9 cellular contexts compared by ENCODE assay signal in the genomic region with DNA sequence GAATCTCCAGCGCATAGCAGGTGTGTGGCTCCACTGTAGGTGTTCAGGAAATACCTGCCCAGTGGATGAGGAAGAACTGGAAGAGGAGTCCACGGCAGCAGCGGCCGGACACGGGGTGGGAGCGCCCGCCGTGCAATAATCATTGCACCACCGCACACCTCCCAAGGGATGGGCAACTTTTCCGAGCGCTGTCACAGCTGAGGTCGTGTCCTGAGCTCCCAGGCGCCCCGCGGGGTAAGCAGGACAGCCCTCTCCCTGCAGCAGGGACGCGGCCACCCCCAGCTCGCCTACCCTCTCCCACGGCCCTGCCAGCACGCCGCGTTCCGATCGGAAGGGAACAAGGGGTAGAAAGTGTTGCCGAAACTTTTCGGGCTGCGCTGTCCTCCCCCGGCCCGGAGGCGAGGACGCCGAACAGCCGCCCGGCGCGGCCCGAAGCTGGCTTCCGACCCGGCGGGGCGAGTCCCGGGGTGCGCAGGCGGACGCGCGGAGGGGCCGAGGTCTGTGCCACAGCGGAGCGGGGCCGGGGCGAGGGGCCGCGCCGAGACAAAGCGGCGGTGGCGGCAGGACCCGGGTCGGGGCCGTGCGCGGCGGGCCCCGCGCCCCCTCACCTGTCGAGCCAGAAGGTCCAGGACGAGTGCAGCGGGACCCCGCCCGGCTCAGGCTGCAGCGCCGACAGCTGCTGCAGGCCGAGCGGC. TPM values are rescaled to one million over a fixed set of nuclear protein-coding genes. Genes with fewer than 3 reads are reported as not detected.
DNase-seq lines count a peak whose midpoint lies in the region; ATAC-seq and TF ChIP-seq lines count a peak whose summit lies in the region.
"Had no signal": no experiment of that assay in that cellular context is flagged by ENCODE, and none has a peak within 500 bp of the region (broad histone marks: within the 10 kb centered on the region; RNA-seq: fewer than 3 reads in every experiment).

No MANE protein-coding gene starts in this region.

- 0 to 17% methylated on average over 1 to 48 of the region's 75 CpGs for WGBS in transverse colon (ENCODE audit: low coverage in 1 of 2), 2 donors

- intact Hi-C loops in activated CD4-positive, alpha-beta T cell treated with anti-CD3 and anti-CD28 coated beads, Interleukin-2, amount 10 ng/mL, durations not matched to agents 24 days and 14 days (cut with micrococcal nuclease): loop anchor here (1.0 to 10.0 kb wide), 11 partner anchors 148 to 1305 kb away; a partner anchor contains a TSS
- intact Hi-C loops in transverse colon (cut with DNase I; ENCODE audit: low total_unique reads): loop anchor here (10.0 kb wide), 1 partner anchor 1100 kb away; no protein-coding TSS in a partner anchor

- H3K27me3 ChIP-seq in transverse colon: no peaks in the 10 kb centered on the region

- H3K9me3 ChIP-seq in transverse colon: no peaks in the 10 kb centered on the region

- H3K27ac Mint-ChIP-seq in activated CD4-positive, alpha-beta T cell treated with anti-CD3 and anti-CD28 coated beads, Interleukin-2, amount 10 ng/mL, durations not matched to agents 24 days and 14 days: peak overlapping the region; percentile 86

- H3K27me3 Mint-ChIP-seq in activated CD4-positive, alpha-beta T cell treated with anti-CD3 and anti-CD28 coated beads, Interleukin-2, amount 10 ng/mL, durations not matched to agents 24 days and 14 days: no peaks in the 10 kb centered on the region

- ATAC-seq in GM18907 (IDR thresholded peaks at IDR 0.05; ENCODE audit: unreplicated experiment): peak; percentile 59
- ATAC-seq in HG03565 (IDR thresholded peaks at IDR 0.05; ENCODE audit: unreplicated experiment): peak; percentile 32

- no peaks in the 10 kb centered on the region for H3K36me3 ChIP-seq in transverse colon

- H3K4me3 Mint-ChIP-seq in activated CD4-positive, alpha-beta T cell treated with anti-CD3 and anti-CD28 coated beads, Interleukin-2, amount 10 ng/mL, durations not matched to agents 24 days and 14 days: peak overlapping the region; percentile 85

- H3K36me3 Mint-ChIP-seq in activated CD4-positive, alpha-beta T cell treated with anti-CD3 and anti-CD28 coated beads, Interleukin-2, amount 10 ng/mL, durations not matched to agents 24 days and 14 days (ENCODE audit: low read depth): peaks cover 10% of the 10 kb centered on the region

- H3K4me3 ChIP-seq in AG04449 (ENCODE audit: low read depth, low read length) (peak overlapping the region; percentile 69), epithelial cell of esophagus (ENCODE audit: low read length) (peak overlapping the region; percentile 66), transverse colon (peak overlapping the region; percentile 78 to 95 (median 90))

- peaks cover 11 to 40% (median 16%) of the 10 kb centered on the region in 4 donors for H3K4me1 ChIP-seq in transverse colon

- POLR2A ChIA-PET in AG04449 (lab: Yijun Ruan, JAX): no interaction called here

- TF ChIP-seq POLR2A in transverse colon (IDR thresholded peaks at IDR 0.05): peak; percentile 84

- H3K27ac ChIP-seq in transverse colon: peak overlapping the region; percentile 80 to 90 (median 88)
- H3K27ac ChIP-seq: epithelial cell of prostate had no signal

- TF ChIP-seq EP300 in transverse colon (IDR thresholded peaks at IDR 0.05; ENCODE audit: low read depth): no peak

- in situ Hi-C loops in transverse colon (cut with MboI; ENCODE audit: low pct_ligation_motif_present in 1 of 4, low pct_unique_long_range_greater_than_20kb in 1 of 4, low sequenced_read_pairs in 3 of 4): loop anchor here in 3 of 4 donors (25.0 kb wide), 5 partner anchors 138 to 1363 kb away; a partner anchor contains a TSS

- DNase-seq in AG04449 (ENCODE audit: low read depth, low spot score) (no peak), epithelial cell of esophagus (ENCODE audit: low read depth) (peak; percentile 30), myocyte (ENCODE audit: low read depth) (peak; percentile 36), transverse colon (peak; percentile 69), NCI-H2107 (lab: John Stamatoyannopoulos, UW) (no peak)
- peak; percentile 83 for DNase-seq in activated CD4-positive, alpha-beta T cell treated with anti-CD3 and anti-CD28 coated beads, Interleukin-2, amount 10 ng/mL, durations not matched to agents 24 days and 14 days

- H3K9me3 Mint-ChIP-seq in activated CD4-positive, alpha-beta T cell treated with anti-CD3 and anti-CD28 coated beads, Interleukin-2, amount 10 ng/mL, durations not matched to agents 24 days and 14 days: no peaks in the 10 kb centered on the region

- peaks cover 66% of the 10 kb centered on the region for H3K4me1 Mint-ChIP-seq in activated CD4-positive, alpha-beta T cell treated with anti-CD3 and anti-CD28 coated beads, Interleukin-2, amount 10 ng/mL, durations not matched to agents 24 days and 14 days

- TF ChIP-seq CTCF in AG04449 (IDR thresholded peaks at IDR 0.05; ENCODE audit: insufficient read depth, low read length, missing control alignments): no peak
- TF ChIP-seq CTCF in epithelial cell of esophagus (IDR thresholded peaks at IDR 0.05; ENCODE audit: insufficient read depth, low read depth, low read length, missing control alignments): no peak
- no peak for TF ChIP-seq CTCF in transverse colon (IDR thresholded peaks at IDR 0.05)

- CTCF ChIA-PET in AG04449 (lab: Yijun Ruan, JAX): interaction anchor here (1.1 to 1.6 kb wide), 3 partner anchors 11 to 1126 kb away, joined by 3 to 10 read pairs (median 3); no protein-coding TSS in a partner anchor

RNA-seq across cellular contexts. Expression of a gene that starts 0.5 kb away (rescaled TPM):
- total RNA-seq in activated CD4-positive, alpha-beta T cell treated with anti-CD3 and anti-CD28 coated beads, Interleukin-2, amount 10 ng/mL, durations not matched to agents 24 days and 14 days: 20.3 and 20.7 TPM in 2 replicates
- total RNA-seq in myocyte: 0.42 and 0.64 TPM in 2 replicates
- 1.4 TPM for polyA plus RNA-seq in myocyte (2012)
- 10 to 100 TPM in 2 of 4 donors, 1 to 10 TPM in 2; 6.0 to 35.6 (median 19.4) TPM for total RNA-seq in transverse colon

RNA-seq across cellular contexts. Expression of a gene that starts 28.9 kb away (rescaled TPM):
- 1.0 and 1.4 TPM in 2 replicates for total RNA-seq in activated CD4-positive, alpha-beta T cell treated with anti-CD3 and anti-CD28 coated beads, Interleukin-2, amount 10 ng/mL, durations not matched to agents 24 days and 14 days
- total RNA-seq in myocyte: not detected in 2 replicates
- polyA plus RNA-seq in myocyte (2012): not detected
- 1 to 10 TPM in 1 of 4 donors, under 1 TPM in 1, not detected in 2; 0.79 to 1.1 TPM for total RNA-seq in transverse colon

Comparison
In these comparisons a context has a peak if more than half of its experiments do, and no peak if none do; other contexts are left out.
1. DNase-seq: peak in activated CD4-positive, alpha-beta T cell treated with anti-CD3 and anti-CD28 coated beads, Interleukin-2, amount 10 ng/mL, durations not matched to agents 24 days and 14 days (single experiment), epithelial cell of esophagus (single experiment), myocyte (single experiment) and transverse colon (single experiment); none in AG04449 (single experiment) and NCI-H2107 (single experiment).
2. Peak in every context shown above with its lines, with median percentiles within 50 percentile points of each other: H3K4me3 ChIP-seq.